In the genomic region with DNA sequence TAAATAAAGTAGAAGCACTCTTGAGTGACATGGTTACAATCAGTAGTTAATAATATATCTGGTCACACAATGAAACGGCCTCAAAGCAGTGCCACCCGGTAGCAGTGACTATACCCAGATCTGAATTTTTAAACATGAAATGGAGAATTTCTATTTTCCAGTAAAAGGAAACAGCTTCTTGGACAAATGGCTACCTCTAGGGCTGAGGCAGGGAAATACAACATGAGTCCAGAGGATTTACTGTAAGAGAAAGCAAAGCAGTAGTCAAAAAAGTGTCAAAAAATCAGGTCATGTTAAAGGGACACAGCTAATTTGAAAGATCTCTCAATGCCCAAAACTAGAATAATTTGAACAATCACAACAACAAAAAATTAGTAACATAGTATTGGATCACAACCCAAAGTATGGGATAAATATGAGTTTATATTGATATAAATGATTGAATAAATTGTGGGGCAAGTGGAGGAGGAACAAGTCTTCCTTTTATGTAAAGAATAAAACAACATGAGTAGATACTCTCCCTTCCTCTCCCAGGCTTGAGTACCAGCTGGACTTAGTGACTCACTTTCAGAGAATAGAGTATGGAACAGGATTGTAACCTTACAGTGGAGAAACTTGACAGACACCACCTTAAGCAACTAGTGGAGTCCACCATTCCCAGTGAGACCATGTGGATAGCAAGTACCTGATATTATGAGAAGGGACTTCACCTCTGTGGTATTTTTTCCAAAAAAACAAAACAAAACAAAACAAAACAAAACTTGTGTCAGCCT, we compare ENCODE assay signal across 20 cellular contexts.
A peak's percentile ranks its signal among the peaks of the same experiment; 100 is the strongest.
DNase-seq lines count a peak whose midpoint lies in the region; ATAC-seq and TF ChIP-seq lines count a peak whose summit lies in the region.
"Had no signal": no experiment of that assay in that cellular context is flagged by ENCODE, and none has a peak within 500 bp of the region (broad histone marks: within the 10 kb centered on the region; RNA-seq: fewer than 3 reads in every experiment).

No MANE protein-coding gene starts in this region.

- H3K79me2 ChIP-seq in smooth muscle cell (ENCODE audit: low read depth): no peaks in the 10 kb centered on the region

- no peaks in the 10 kb centered on the region for H3K36me3 ChIP-seq in left ventricle myocardium inferior
- H3K36me3 ChIP-seq in smooth muscle cell (ENCODE audit: low read depth): no peaks in the 10 kb centered on the region
- H3K36me3 ChIP-seq in body of pancreas (replicated peaks in 1 of 2; ENCODE audit: insufficient read depth in 1 of 2, low read depth in 2 of 2): no peaks in the 10 kb centered on the region
- H3K36me3 ChIP-seq: gastrocnemius medialis, HAP-1, pancreas, upper lobe of right lung had no signal

- no peaks in the 10 kb centered on the region for H3F3A ChIP-seq in smooth muscle cell (ENCODE audit: low read depth)

- no peak overlapping the region for H3K9ac ChIP-seq in smooth muscle cell (ENCODE audit: low read depth)

- H3K27me3 ChIP-seq in left ventricle myocardium inferior (ENCODE audit: low read depth) (no peaks in the 10 kb centered on the region), smooth muscle cell (ENCODE audit: low read depth) (no peaks in the 10 kb centered on the region), body of pancreas (no peaks in the 10 kb centered on the region)
- H3K27me3 ChIP-seq: gastrocnemius medialis, pancreas, upper lobe of right lung had no signal

- intact Hi-C loops in left ventricle myocardium inferior (cut with micrococcal nuclease): no loop called here
- intact Hi-C loops in Right ventricle myocardium inferior (cut with DNase I): no loop called here
- intact Hi-C loops in body of pancreas (cut with DNase I): no loop called here

- no peak for TF ChIP-seq POLR2A in body of pancreas (IDR thresholded peaks at IDR 0.05)

- no peaks in the 10 kb centered on the region for H4K20me1 ChIP-seq in smooth muscle cell (ENCODE audit: low read depth)

- H3K9me3 ChIP-seq in left ventricle myocardium inferior (replicated peaks) (no peaks in the 10 kb centered on the region), smooth muscle cell (replicated peaks; ENCODE audit: low read depth) (no peaks in the 10 kb centered on the region), body of pancreas (no peaks in the 10 kb centered on the region)
- H3K9me3 ChIP-seq: gastrocnemius medialis, HAP-1, pancreas, upper lobe of right lung had no signal

- TF ChIP-seq CTCF in left ventricle myocardium inferior (IDR thresholded peaks at IDR 0.05; ENCODE audit: borderline replicate concordance): peak; percentile 37
- peak; percentile 15 for TF ChIP-seq CTCF in smooth muscle cell (IDR thresholded peaks at IDR 0.05; ENCODE audit: borderline replicate concordance, insufficient read depth, poor library complexity, severe bottlenecking)
- no peak for TF ChIP-seq CTCF in body of pancreas (IDR thresholded peaks at IDR 0.05)

- H3K4me3 ChIP-seq in left ventricle myocardium inferior (no peak overlapping the region), smooth muscle cell (no peak overlapping the region), body of pancreas (no peak overlapping the region)
- H3K4me3 ChIP-seq: gastrocnemius medialis, HAP-1, pancreas, upper lobe of right lung had no signal

- no peak overlapping the region for H3K4me2 ChIP-seq in smooth muscle cell

- H2AFZ ChIP-seq in smooth muscle cell (ENCODE audit: low read depth): no peak overlapping the region

- H3K27ac ChIP-seq in left ventricle myocardium inferior (replicated peaks) (no peak overlapping the region), smooth muscle cell (ENCODE audit: low read depth) (no peak overlapping the region), body of pancreas (no peak overlapping the region)
- H3K27ac ChIP-seq: gastrocnemius medialis, pancreas, upper lobe of right lung had no signal

- no peak for DNase-seq in left ventricle myocardium inferior
- no peak for DNase-seq in Right ventricle myocardium inferior (ENCODE audit: missing footprints)
- peak; percentile 19 for DNase-seq in astrocyte of the hippocampus (ENCODE audit: low read depth, low spot score)
- DNase-seq in fibroblast of the conjunctiva (ENCODE audit: low read depth): peak; percentile 1
- DNase-seq in smooth muscle cell (lab: John Stamatoyannopoulos, UW; ENCODE audit: unreplicated experiment): no peak
- no peak for DNase-seq in HuH-7 (ENCODE audit: low spot score)
- DNase-seq in body of pancreas: no peak
- DNase-seq: activated B cell treated with CpG ODN at 0.5 μM for 24 hours; activated naive CD8-positive, alpha-beta T cell treated with anti-CD3 and anti-CD28 coated beads, Interleukin-2, amount 10 ng/mL, durations not matched to agents 7 days and 5 days; gastrocnemius medialis; KG1; naive B cell; NCI-H1048; NCI-H2081 treated with DMSO at 0.1 percent for 48 hours; NCI-H524; pancreas; T-helper 2 cell; upper lobe of right lung had no signal

- ATAC-seq in Right ventricle myocardium inferior (no peak), GM19397 (IDR thresholded peaks at IDR 0.05; ENCODE audit: unreplicated experiment) (no peak), body of pancreas (no peak)
- ATAC-seq: gastrocnemius medialis, pancreas, upper lobe of right lung had no signal

- WGBS in smooth muscle cell (ENCODE audit: low lambda C conversion rate): 90% methylated on average over 2 of the region's 2 CpGs
- WGBS in body of pancreas, 2 donors: 63 to 73% methylated on average over 2 of the region's 2 CpGs

- H3K4me1 ChIP-seq in left ventricle myocardium inferior (no peaks in the 10 kb centered on the region), smooth muscle cell (ENCODE audit: low read depth) (no peaks in the 10 kb centered on the region), body of pancreas (no peaks in the 10 kb centered on the region)
- H3K4me1 ChIP-seq: gastrocnemius medialis, HAP-1, pancreas, upper lobe of right lung had no signal

Comparison
In these comparisons a context has a peak if more than half of its experiments do, and no peak if none do; other contexts are left out.
1. DNase-seq: peak in astrocyte of the hippocampus (single experiment) and fibroblast of the conjunctiva (single experiment); none in left ventricle myocardium inferior (single experiment), Right ventricle myocardium inferior (single experiment), smooth muscle cell (single experiment), HuH-7 (single experiment) and body of pancreas (0 of 4).
2. CTCF ChIP-seq: peak in left ventricle myocardium inferior (single experiment) and smooth muscle cell (single experiment); none in body of pancreas (0 of 7).